Comparison of ENCODE assay signal across 8 cellular contexts in the genomic region with DNA sequence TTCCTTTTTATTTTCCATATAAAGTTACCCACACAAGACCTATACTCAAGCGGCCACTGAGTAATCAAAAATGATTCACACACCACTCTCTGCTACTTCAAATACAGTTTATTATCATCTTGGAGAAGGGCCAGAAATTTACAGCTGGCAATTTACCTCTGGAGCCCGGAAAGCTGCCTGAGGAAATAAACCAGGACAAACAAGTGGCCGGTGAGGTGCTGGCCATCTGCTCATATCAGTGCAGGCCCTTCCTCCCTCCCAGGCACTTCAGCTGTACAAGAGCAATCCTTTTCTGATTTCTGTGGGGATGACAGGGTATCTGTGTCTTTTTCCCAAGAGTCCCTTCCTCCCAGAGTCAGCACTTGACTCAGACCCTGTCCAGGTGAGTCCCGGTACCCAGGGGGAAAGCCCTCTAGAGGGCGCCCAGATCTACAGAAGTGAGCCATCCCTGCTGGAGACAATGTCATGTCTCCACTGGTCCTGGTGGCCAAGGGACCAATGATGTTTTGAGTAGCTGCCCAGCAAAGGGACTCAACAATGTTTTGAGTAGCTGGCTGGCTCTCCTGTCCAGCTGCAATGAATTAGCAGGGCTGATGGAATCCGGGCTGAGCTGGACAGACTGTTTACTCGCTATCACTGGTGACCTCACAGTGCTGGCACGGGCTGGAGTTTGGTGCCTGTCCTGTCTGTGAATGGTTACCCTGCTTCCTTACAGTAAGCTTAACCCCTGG. TPM values are rescaled to one million over a fixed set of nuclear protein-coding genes. Genes with fewer than 3 reads are reported as not detected.
A peak's percentile ranks its signal among the peaks of the same experiment; 100 is the strongest.
DNase-seq lines count a peak whose midpoint lies in the region; TF ChIP-seq lines count a peak whose summit lies in the region.

No MANE protein-coding gene starts in this region.

- H3K9me3 ChIP-seq in A673 (ENCODE audit: low read depth, low read length, poor library complexity, severe bottlenecking): no peaks in the 10 kb centered on the region
- no peaks in the 10 kb centered on the region for H3K9me3 ChIP-seq in liver (ENCODE audit: control insufficient read depth in 4 of 4, low read length in 3 of 4)

- peak; percentile 55 for DNase-seq in A673 (ENCODE audit: low spot score)
- peak; percentile 45 for DNase-seq in GM19238 (ENCODE audit: insufficient read length, low spot score)
- DNase-seq in NCI-H2081 treated with DMSO at 0.1 percent for 48 hours (lab: John Stamatoyannopoulos, UW): peak; percentile 40
- peak; percentile 16 for DNase-seq in activated CD4-positive, alpha-beta T cell treated with anti-CD3 and anti-CD28 coated beads for 1 hour
- DNase-seq in choroid plexus epithelial cell (ENCODE audit: low read depth): peak; percentile 55
- peak in 35 of 49 donors; percentile 8 to 70 (median 31) for DNase-seq in substantia nigra (lab: John Stamatoyannopoulos, UW)
- DNase-seq in mesenteric fat pad (ENCODE audit: low spot score): no peak

- BruUV-seq in A673 (replicated peaks; lab: Mats Ljungman, UMichigan): no TSS peak

- H3K36me3 ChIP-seq in A673 (ENCODE audit: insufficient read depth, low read length, poor library complexity, severe bottlenecking) (peaks cover 22% of the 10 kb centered on the region), liver (ENCODE audit: control insufficient read depth in 4 of 4, insufficient read depth in 3 of 4, low read depth in 1 of 4, low read length in 3 of 4) (peaks cover 0 to 5% (median 2%) of the 10 kb centered on the region in 4 donors)

- peak; percentile 83 to 91 for TF ChIP-seq RAD21 in liver (IDR thresholded peaks at IDR 0.05)

- no peak overlapping the region for H3K9ac ChIP-seq in liver (ENCODE audit: low read depth in 1 of 2, low read length in 2 of 2)

- H3K4me1 ChIP-seq in A673 (ENCODE audit: insufficient read depth, low read length, poor library complexity, severe bottlenecking) (peaks cover 7% of the 10 kb centered on the region), liver (ENCODE audit: control insufficient read depth in 4 of 4, insufficient read depth in 4 of 4, low read length in 3 of 4) (peaks cover 0 to 9% (median under 1%) of the 10 kb centered on the region in 4 donors)

- POLR2A ChIA-PET in A673 (lab: Charles Lee; ENCODE audit: low non-redundant PET): no interaction called here

- H3K27me3 ChIP-seq in A673 (replicated peaks; ENCODE audit: insufficient read depth, low read depth, low read length, poor library complexity) (no peaks in the 10 kb centered on the region), liver (ENCODE audit: control insufficient read depth in 4 of 4, insufficient read depth in 4 of 4, low read length in 3 of 4) (no peaks in the 10 kb centered on the region)

- H3K27ac ChIP-seq in A673 (ENCODE audit: low read depth, low read length, poor library complexity, severe bottlenecking): no peak overlapping the region
- peak overlapping the region; percentile 40 to 69 for H3K27ac ChIP-seq in liver (ENCODE audit: low read depth in 1 of 2, low read length in 2 of 2)
- peak overlapping the region; percentile 43 for H3K27ac ChIP-seq in substantia nigra (ENCODE audit: low read depth, low read length, poor library complexity, severe bottlenecking)

- WGBS in liver: 34% methylated on average over 8 of the region's 8 CpGs

- H3K4me3 ChIP-seq in A673 (ENCODE audit: low read depth, low read length, poor library complexity, severe bottlenecking): no peak overlapping the region
- H3K4me3 ChIP-seq in choroid plexus epithelial cell (ENCODE audit: low read depth, low read length): no peak overlapping the region
- no peak overlapping the region for H3K4me3 ChIP-seq in liver (ENCODE audit: low read depth in 1 of 3, low read length in 3 of 3)

- CTCF ChIA-PET in A673 (lab: Charles Lee): interaction anchor here (0.5 to 0.6 kb wide), 2 partner anchors 37 to 84 kb away, joined by 4 to 7 read pairs; no protein-coding TSS in a partner anchor

- peak; percentile 68 for TF ChIP-seq CTCF in A673 (conservative IDR thresholded peaks at IDR 0.05; ENCODE audit: low read depth, low read length)
- peak; percentile 83 for TF ChIP-seq CTCF in choroid plexus epithelial cell (conservative IDR thresholded peaks at IDR 0.05; ENCODE audit: low read depth, low read length)
- TF ChIP-seq CTCF in liver (IDR thresholded peaks at IDR 0.05; ENCODE audit: low read depth, low read length, missing input control): peak; percentile 58

- intact Hi-C loops in A673 (cut with micrococcal nuclease; ENCODE audit: unreplicated experiment): no loop called here

TF ChIP-seq in liver, 16 proteins besides CTCF, POLR2A, EP300 and RAD21:
- TF ChIP-seq, protein P1, sequence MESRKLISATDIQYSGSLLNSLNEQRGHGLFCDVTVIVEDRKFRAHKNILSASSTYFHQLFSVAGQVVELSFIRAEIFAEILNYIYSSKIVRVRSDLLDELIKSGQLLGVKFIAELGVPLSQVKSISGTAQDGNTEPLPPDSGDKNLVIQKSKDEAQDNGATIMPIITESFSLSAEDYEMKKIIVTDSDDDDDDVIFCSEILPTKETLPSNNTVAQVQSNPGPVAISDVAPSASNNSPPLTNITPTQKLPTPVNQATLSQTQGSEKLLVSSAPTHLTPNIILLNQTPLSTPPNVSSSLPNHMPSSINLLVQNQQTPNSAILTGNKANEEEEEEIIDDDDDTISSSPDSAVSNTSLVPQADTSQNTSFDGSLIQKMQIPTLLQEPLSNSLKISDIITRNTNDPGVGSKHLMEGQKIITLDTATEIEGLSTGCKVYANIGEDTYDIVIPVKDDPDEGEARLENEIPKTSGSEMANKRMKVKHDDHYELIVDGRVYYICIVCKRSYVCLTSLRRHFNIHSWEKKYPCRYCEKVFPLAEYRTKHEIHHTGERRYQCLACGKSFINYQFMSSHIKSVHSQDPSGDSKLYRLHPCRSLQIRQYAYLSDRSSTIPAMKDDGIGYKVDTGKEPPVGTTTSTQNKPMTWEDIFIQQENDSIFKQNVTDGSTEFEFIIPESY (IDR thresholded peaks at IDR 0.05): no peak
- TF ChIP-seq FOXA2 (IDR thresholded peaks at IDR 0.05) (peak; percentile 36), JUND (IDR thresholded peaks at IDR 0.05) (peak; percentile 38 to 52), FOXA1 (IDR thresholded peaks at IDR 0.05) (peak; percentile 15), RXRA (IDR thresholded peaks at IDR 0.05) (no peak)

RNA-seq across cellular contexts. Expression of a gene that starts 23.6 kb away (rescaled TPM):
- total RNA-seq in A673 (2021) (53.2 and 56.1 TPM in 2 replicates), liver (10 to 100 TPM in 1 of 2 donors, 1 to 10 TPM in 1; 7.2 to 13.3 TPM), mesenteric fat pad (24.2 TPM)
- polyA plus RNA-seq in liver: 1 to 10 TPM; 3.4 to 4.8 TPM

RNA-seq across cellular contexts. Expression of a gene that starts 57.4 kb away (rescaled TPM):
- total RNA-seq in A673 (2021) (0.92 and 3.2 TPM in 2 replicates), liver (not detected), mesenteric fat pad (0.29 TPM)
- not detected for polyA plus RNA-seq in liver
